ENCODE assay signal across 10 cellular contexts in the genomic region with DNA sequence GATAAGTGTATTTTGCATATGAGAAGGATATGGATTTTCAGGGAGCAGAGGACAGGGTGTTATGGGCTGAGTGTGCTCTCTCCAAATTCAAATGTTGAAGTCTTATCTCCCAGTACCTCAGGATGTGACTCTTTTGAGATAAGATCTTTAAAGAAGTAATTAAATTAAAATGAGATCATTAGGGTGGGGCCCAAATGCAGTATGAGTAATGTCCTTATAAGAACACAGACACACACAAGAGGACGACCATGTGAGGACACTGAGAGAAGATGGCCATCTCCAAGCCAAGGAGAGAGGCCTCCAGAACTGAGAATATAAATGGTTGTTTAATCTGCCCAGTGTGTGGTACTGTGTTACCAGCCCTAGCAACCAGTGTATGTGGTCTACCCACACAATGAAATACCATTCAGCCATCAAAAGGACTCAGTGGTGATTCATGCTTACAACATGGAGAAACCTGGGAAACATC. TPM values are rescaled to one million over a fixed set of nuclear protein-coding genes. Genes with fewer than 3 reads are reported as not detected.
DNase-seq lines count a peak whose midpoint lies in the region; ATAC-seq, FAIRE-seq and TF ChIP-seq lines count a peak whose summit lies in the region.
"Not testable (repeated sequence)": the region's sequence is repeated elsewhere in the genome, so short reads cannot be mapped to it uniquely, and the experiment has no call there.
"Had no signal": no experiment of that assay in that cellular context is flagged by ENCODE, and none has a peak within 500 bp of the region (broad histone marks: within the 10 kb centered on the region; RNA-seq: fewer than 3 reads in every experiment).

No MANE protein-coding gene starts in this region.

- H3K36me3 Mint-ChIP-seq in activated CD8-positive, alpha-beta memory T cell treated with anti-CD3 and anti-CD28 coated beads, Interleukin-2, amount 10 ng/mL, durations not matched to agents 7 days and 5 days, result not testable (repeated sequence)

- DNase-seq in COLO829 (ENCODE audit: low spot score), result peak; percentile 22
- DNase-seq in HT-29 (ENCODE audit: low spot score), result peak; percentile 49
- DNase-seq in RCC 7860 (ENCODE audit: low spot score), result peak; percentile 37
- not testable (repeated sequence) for DNase-seq in activated CD8-positive, alpha-beta memory T cell treated with anti-CD3 and anti-CD28 coated beads, Interleukin-2, amount 10 ng/mL, durations not matched to agents 7 days and 5 days
- DNase-seq in bronchial epithelial cell (ENCODE audit: low read depth), result peak; percentile 90
- DNase-seq in foreskin melanocyte, result peak; percentile 11
- DNase-seq in small intestine, result peak; percentile 35

- H3K27me3 Mint-ChIP-seq in activated CD8-positive, alpha-beta memory T cell treated with anti-CD3 and anti-CD28 coated beads, Interleukin-2, amount 10 ng/mL, durations not matched to agents 7 days and 5 days, result not testable (repeated sequence)

- H3K9me3 ChIP-seq in small intestine (ENCODE audit: control insufficient read depth, low read depth), result not testable (repeated sequence)

- ATAC-seq in activated CD8-positive, alpha-beta memory T cell treated with anti-CD3 and anti-CD28 coated beads, Interleukin-2, amount 10 ng/mL, durations not matched to agents 7 days and 5 days, result peak; percentile 16

- not testable (repeated sequence) for H3K4me3 Mint-ChIP-seq in activated CD8-positive, alpha-beta memory T cell treated with anti-CD3 and anti-CD28 coated beads, Interleukin-2, amount 10 ng/mL, durations not matched to agents 7 days and 5 days

- not testable (repeated sequence) for TF ChIP-seq CTCF in bronchial epithelial cell (IDR thresholded peaks at IDR 0.05; ENCODE audit: insufficient read depth, low read length, severe bottlenecking)

- not testable (repeated sequence) for H3K4me1 Mint-ChIP-seq in activated CD8-positive, alpha-beta memory T cell treated with anti-CD3 and anti-CD28 coated beads, Interleukin-2, amount 10 ng/mL, durations not matched to agents 7 days and 5 days

- not testable (repeated sequence) for H3K27me3 ChIP-seq in bronchial epithelial cell (ENCODE audit: control insufficient read depth, insufficient read depth, low read length); small intestine (ENCODE audit: control insufficient read depth in 2 of 2, insufficient read depth in 2 of 2, low read length in 2 of 2)

- WGBS in small intestine, 3 donors, result 36 to 60% (median 52%) methylated on average over 1 of the region's 1 CpG

- FAIRE-seq in RCC 7860 (lab: Jason Lieb, UNC); bronchial epithelial cell (lab: Jason Lieb, UNC); small intestine (lab: Jason Lieb, UNC): not testable (repeated sequence)

- H3K27ac ChIP-seq in small intestine (ENCODE audit: low read depth in 1 of 2, low read length in 1 of 2), result not testable (repeated sequence)

- not testable (repeated sequence) for H3K4me3 ChIP-seq in bronchial epithelial cell (ENCODE audit: low read depth, low read length); small intestine (ENCODE audit: low read depth in 1 of 2, low read length in 2 of 2)

- CTCF ChIA-PET in activated CD8-positive, alpha-beta memory T cell treated with anti-CD3 and anti-CD28 coated beads, Interleukin-2, amount 10 ng/mL, durations not matched to agents 7 days and 5 days (lab: Charles Lee), result not testable (repeated sequence)

- H3K9me3 Mint-ChIP-seq in activated CD8-positive, alpha-beta memory T cell treated with anti-CD3 and anti-CD28 coated beads, Interleukin-2, amount 10 ng/mL, durations not matched to agents 7 days and 5 days (ENCODE audit: low read depth), result not testable (repeated sequence)

- not testable (repeated sequence) for H3K36me3 ChIP-seq in bronchial epithelial cell (ENCODE audit: control insufficient read depth, insufficient read depth, low read length); small intestine (ENCODE audit: control insufficient read depth in 2 of 2, insufficient read depth in 2 of 2, low read length in 2 of 2)

- not testable (repeated sequence) for H3K4me1 ChIP-seq in small intestine (ENCODE audit: control insufficient read depth in 2 of 2, insufficient read depth in 1 of 2, low read depth in 1 of 2, low read length in 1 of 2)

- not testable (repeated sequence) for H3K27ac Mint-ChIP-seq in activated CD8-positive, alpha-beta memory T cell treated with anti-CD3 and anti-CD28 coated beads, Interleukin-2, amount 10 ng/mL, durations not matched to agents 7 days and 5 days

RNA-seq across cellular contexts. Expression of a gene that starts 20.8 kb away (rescaled TPM):
- total RNA-seq in HT-29 (2014; rRNA removed; shearing (Covaris generic)), result 35.7 and 52.9 TPM in 2 replicates
- total RNA-seq in activated CD8-positive, alpha-beta memory T cell treated with anti-CD3 and anti-CD28 coated beads, Interleukin-2, amount 10 ng/mL, durations not matched to agents 7 days and 5 days, result under 1 TPM in 1 of 2 experiments, not detected in 1; 0.18 TPM
- 162 and 317 TPM in 2 replicates for total RNA-seq in bronchial epithelial cell
- polyA plus RNA-seq in small intestine, result 100 to 1,000 TPM in 2 of 3 donors, 10 to 100 TPM in 1; 97.7 to 157 (median 111) TPM
- total RNA-seq: chondrocyte, NCI-H460, right cardiac atrium had no signal
- polyA plus RNA-seq: right cardiac atrium had no signal

RNA-seq across cellular contexts. Expression of a gene that starts 58.9 kb away (rescaled TPM):
- total RNA-seq in HT-29 (2014; rRNA removed; shearing (Covaris generic)), result 33.3 and 33.7 TPM in 2 replicates
- 10 to 100 TPM; 31.8 to 39.9 TPM for total RNA-seq in activated CD8-positive, alpha-beta memory T cell treated with anti-CD3 and anti-CD28 coated beads, Interleukin-2, amount 10 ng/mL, durations not matched to agents 7 days and 5 days
- total RNA-seq in bronchial epithelial cell, result 9.6 and 26.3 TPM in 2 replicates
- polyA plus RNA-seq in small intestine, result 10 to 100 TPM in 1 of 3 donors, 1 to 10 TPM in 2; 7.3 to 10.3 (median 8.7) TPM

Comparison
In these comparisons a context has a peak if more than half of its experiments do, and no peak if none do; other contexts are left out.
1. RNA of a gene that starts 20.8 kb away (total RNA-seq): 162 to 317 TPM in bronchial epithelial cell and 35.7 to 52.9 TPM in HT-29; 0.18 TPM in activated CD8-positive, alpha-beta memory T cell treated with anti-CD3 and anti-CD28 coated beads, Interleukin-2, amount 10 ng/mL, durations not matched to agents 7 days and 5 days; every median in the first group is over 10 times any median in the second.